1 cellular context compared by ENCODE assay signal in genomic region chr16:2339521-2340484, GRCh38.
TF ChIP-seq lines count a peak whose summit lies in the region.

No MANE protein-coding gene starts in this region.

TF ChIP-seq in HepG2, 621 proteins besides CTCF, POLR2A, EP300 and RAD21 (continued from another document and continues in another):
- TF ChIP-seq MYPOP (CRISPR knock-in tag; IDR thresholded peaks at IDR 0.05), result no peak
- 0 out of 2 replicates have a peak, but pooled peaks have one; percentile 53 for TF ChIP-seq ZNF30 (CRISPR knock-in tag; IDR thresholded peaks at IDR 0.05)
- TF ChIP-seq ZNF605 (CRISPR knock-in tag; IDR thresholded peaks at IDR 0.05), result peak; percentile 57
- no peak for TF ChIP-seq HHEX (CRISPR knock-in tag; IDR thresholded peaks at IDR 0.05)
- peak; percentile 87 for TF ChIP-seq ZNF687 (CRISPR knock-in tag; IDR thresholded peaks at IDR 0.05)
- TF ChIP-seq ZBTB2 (CRISPR knock-in tag; IDR thresholded peaks at IDR 0.05; ENCODE audit: low read depth), result 0 out of 2 replicates have a peak, but pooled peaks have one; percentile 27
- peak; percentile 51; the same call in 1 of the 2 replicates for TF ChIP-seq ZNF776 (CRISPR knock-in tag; IDR thresholded peaks at IDR 0.05)
- TF ChIP-seq ZNF747 (CRISPR knock-in tag; IDR thresholded peaks at IDR 0.05; ENCODE audit: borderline replicate concordance), result no peak; the same call in 1 of the 2 replicates
- peak; percentile 20; the same call in 1 of the 2 replicates for TF ChIP-seq HNF1B (CRISPR knock-in tag; IDR thresholded peaks at IDR 0.05)
- TF ChIP-seq KLF6 (CRISPR knock-in tag; IDR thresholded peaks at IDR 0.05), result 0 out of 2 replicates have a peak, but pooled peaks have one; percentile 7
- TF ChIP-seq ZGPAT (CRISPR knock-in tag; IDR thresholded peaks at IDR 0.05), result peak; percentile 50; the same call in 1 of the 2 replicates
- TF ChIP-seq ZNF841 (CRISPR knock-in tag; IDR thresholded peaks at IDR 0.05; ENCODE audit: borderline replicate concordance), result no peak
- no peak for TF ChIP-seq MIER2 (CRISPR knock-in tag; IDR thresholded peaks at IDR 0.05)
- peak; percentile 98 for TF ChIP-seq HNRNPLL (IDR thresholded peaks at IDR 0.05; ENCODE audit: low read depth, low read length, poor library complexity, severe bottlenecking)
- 0 out of 2 replicates have a peak, but pooled peaks have one; percentile 27 for TF ChIP-seq ZNF704 (CRISPR knock-in tag; IDR thresholded peaks at IDR 0.05; ENCODE audit: borderline replicate concordance)
- TF ChIP-seq ZNF326 (CRISPR knock-in tag; IDR thresholded peaks at IDR 0.05; ENCODE audit: borderline replicate concordance), result no peak
- TF ChIP-seq MYC (CRISPR knock-in tag; IDR thresholded peaks at IDR 0.05; ENCODE audit: borderline replicate concordance), result peak; percentile 38; the same call in 1 of the 2 replicates
- TF ChIP-seq HDAC1 (CRISPR knock-in tag; IDR thresholded peaks at IDR 0.05), result peak; percentile 25; the same call in 1 of the 2 replicates
- 0 out of 2 replicates have a peak, but pooled peaks have one; percentile 75 for TF ChIP-seq NFATC3 (CRISPR knock-in tag; IDR thresholded peaks at IDR 0.05)
- TF ChIP-seq ZNF7 (CRISPR knock-in tag; IDR thresholded peaks at IDR 0.05), result no peak
- no peak for TF ChIP-seq CHCHD3 (CRISPR knock-in tag; IDR thresholded peaks at IDR 0.05)
- 0 out of 2 replicates have a peak, but pooled peaks have one; percentile 22 for TF ChIP-seq ZSCAN12 (CRISPR knock-in tag; IDR thresholded peaks at IDR 0.05)
- TF ChIP-seq GABPA (IDR thresholded peaks at IDR 0.05; ENCODE audit: low read depth, low read length), result peak; percentile 40; the same call in 1 of the 2 replicates
- TF ChIP-seq GABPA (CRISPR knock-in tag; IDR thresholded peaks at IDR 0.05; ENCODE audit: low read depth), result no peak
- 0 out of 2 replicates have a peak, but pooled peaks have one; percentile 34 for TF ChIP-seq ZNF225 (CRISPR knock-in tag; IDR thresholded peaks at IDR 0.05)
- 0 out of 2 replicates have a peak, but pooled peaks have one; percentile 94 for TF ChIP-seq FOXO4 (CRISPR knock-in tag; conservative IDR thresholded peaks at IDR 0.05)
- TF ChIP-seq ZNF768 (CRISPR knock-in tag; IDR thresholded peaks at IDR 0.05), result peak; percentile 58; the same call in 1 of the 2 replicates
- TF ChIP-seq ZNF746 (CRISPR knock-in tag; IDR thresholded peaks at IDR 0.05), result no peak
- peak; percentile 34 for TF ChIP-seq ZNF407 (CRISPR knock-in tag; IDR thresholded peaks at IDR 0.05; ENCODE audit: not compliant biosample characterization)
- peak; percentile 20; the same call in 1 of the 2 replicates for TF ChIP-seq ZSCAN9 (CRISPR knock-in tag; IDR thresholded peaks at IDR 0.05; ENCODE audit: borderline replicate concordance)
- TF ChIP-seq MNT (IDR thresholded peaks at IDR 0.05), result peak; percentile 68
- 0 out of 2 replicates have a peak, but pooled peaks have one; percentile 22 for TF ChIP-seq ZBTB7B (CRISPR knock-in tag; IDR thresholded peaks at IDR 0.05)
- TF ChIP-seq ZNF431 (CRISPR knock-in tag; IDR thresholded peaks at IDR 0.05; ENCODE audit: borderline replicate concordance, low read depth), result 0 out of 2 replicates have a peak, but pooled peaks have one; percentile 7
